In genomic region chr4:1216869-1217294, GRCh38 we compare ENCODE assay signal across 10 cellular contexts. TPM values are rescaled to one million over a fixed set of nuclear protein-coding genes. Genes with fewer than 3 reads are reported as not detected.
A peak's percentile ranks its signal among the peaks of the same experiment; 100 is the strongest.
DNase-seq lines count a peak whose midpoint lies in the region; ATAC-seq and TF ChIP-seq lines count a peak whose summit lies in the region.
"Had no signal": no experiment of that assay in that cellular context is flagged by ENCODE, and none has a peak within 500 bp of the region (broad histone marks: within the 10 kb centered on the region; RNA-seq: fewer than 3 reads in every experiment).

No MANE protein-coding gene starts in this region.

- TF ChIP-seq CTCF in CD4-positive, alpha-beta T cell (IDR thresholded peaks at IDR 0.05), result no peak
- TF ChIP-seq CTCF in Peyer's patch (IDR thresholded peaks at IDR 0.05) (peak; percentile 8 to 39 (median 26)), natural killer cell (IDR thresholded peaks at IDR 0.05) (no peak), ascending aorta (IDR thresholded peaks at IDR 0.05) (no peak)

- no peak overlapping the region for H3K27ac ChIP-seq in CD4-positive, alpha-beta T cell (ENCODE audit: low read depth, low read length)
- H3K27ac ChIP-seq in Peyer's patch (peak overlapping the region; percentile 40 to 70 (median 63)), ascending aorta (no peak overlapping the region)
- H3K27ac ChIP-seq: C4-2B had no signal

- intact Hi-C loops in CD4-positive, alpha-beta T cell (cut with DNase I, micrococcal nuclease), result loop anchor here (1.0 to 5.0 kb wide), 2 partner anchors 50 kb away; no protein-coding TSS in a partner anchor
- intact Hi-C loops in activated T-helper 2 cell treated with anti-CD3 and anti-CD28 coated beads, Interferon-gamma antibody, Interleukin-2, Interleukin-4, amounts not matched to agents 10 μg/mL and 5 μg/mL and 100 μg/mL, durations not matched to agents 14 hours and 24 hours and 36 hours (cut with micrococcal nuclease), result loop anchor here (1.0 kb wide), 1 partner anchor 15 kb away; no protein-coding TSS in a partner anchor
- intact Hi-C loops in natural killer cell (cut with micrococcal nuclease), result loop anchor here (5.0 kb wide), 1 partner anchor 50 kb away; no protein-coding TSS in a partner anchor
- intact Hi-C loops in ascending aorta (cut with DNase I), result no loop called here

- no peaks in the 10 kb centered on the region for H3K9me3 Mint-ChIP-seq in CD4-positive, alpha-beta T cell
- no peaks in the 10 kb centered on the region for H3K9me3 Mint-ChIP-seq in activated T-helper 2 cell treated with anti-CD3 and anti-CD28 coated beads, Interferon-gamma antibody, Interleukin-2, Interleukin-4, amounts not matched to agents 10 μg/mL and 5 μg/mL and 100 μg/mL, durations not matched to agents 14 hours and 24 hours and 36 hours
- no peaks in the 10 kb centered on the region for H3K9me3 Mint-ChIP-seq in natural killer cell
- H3K9me3 Mint-ChIP-seq: nephron had no signal

- ATAC-seq in CD4-positive, alpha-beta T cell (ENCODE audit: poor library complexity), result peak; percentile 99
- peak; percentile 74 to 82 (median 78) for ATAC-seq in natural killer cell

- H3K36me3 ChIP-seq in Peyer's patch (peaks cover 0 to 81% (median 0%) of the 10 kb centered on the region in 3 donors), ascending aorta (peaks cover 61 to 75% of the 10 kb centered on the region in 2 donors)

- peak overlapping the region in 2 of 4 donors; percentile 1 to 32 for H3K4me3 ChIP-seq in Peyer's patch
- H3K4me3 ChIP-seq in ascending aorta, result no peak overlapping the region

- H3K4me3 Mint-ChIP-seq in CD4-positive, alpha-beta T cell, result peak overlapping the region; percentile 27
- H3K4me3 Mint-ChIP-seq in activated T-helper 2 cell treated with anti-CD3 and anti-CD28 coated beads, Interferon-gamma antibody, Interleukin-2, Interleukin-4, amounts not matched to agents 10 μg/mL and 5 μg/mL and 100 μg/mL, durations not matched to agents 14 hours and 24 hours and 36 hours (ENCODE audit: low read depth), result peak overlapping the region; percentile 70
- H3K4me3 Mint-ChIP-seq in natural killer cell, result peak overlapping the region; percentile 89
- H3K4me3 Mint-ChIP-seq: nephron had no signal

- H3K27ac Mint-ChIP-seq in CD4-positive, alpha-beta T cell, result peak overlapping the region; percentile 74
- H3K27ac Mint-ChIP-seq in activated T-helper 2 cell treated with anti-CD3 and anti-CD28 coated beads, Interferon-gamma antibody, Interleukin-2, Interleukin-4, amounts not matched to agents 10 μg/mL and 5 μg/mL and 100 μg/mL, durations not matched to agents 14 hours and 24 hours and 36 hours, result peak overlapping the region; percentile 81
- peak overlapping the region; percentile 81 to 95 for H3K27ac Mint-ChIP-seq in natural killer cell

- no peak for TF ChIP-seq POLR2A in Peyer's patch (IDR thresholded peaks at IDR 0.05)
- no peak for TF ChIP-seq POLR2A in erythroblast (IDR thresholded peaks at IDR 0.05; ENCODE audit: low read length)

- H3K9me3 ChIP-seq in CD4-positive, alpha-beta T cell (ENCODE audit: control insufficient read depth, low read length), result no peaks in the 10 kb centered on the region
- H3K9me3 ChIP-seq in Peyer's patch, result no peaks in the 10 kb centered on the region
- H3K9me3 ChIP-seq in ascending aorta, result no peaks in the 10 kb centered on the region

- no peaks in the 10 kb centered on the region for H3K27me3 Mint-ChIP-seq in CD4-positive, alpha-beta T cell
- no peaks in the 10 kb centered on the region for H3K27me3 Mint-ChIP-seq in activated T-helper 2 cell treated with anti-CD3 and anti-CD28 coated beads, Interferon-gamma antibody, Interleukin-2, Interleukin-4, amounts not matched to agents 10 μg/mL and 5 μg/mL and 100 μg/mL, durations not matched to agents 14 hours and 24 hours and 36 hours (ENCODE audit: low read depth)
- no peaks in the 10 kb centered on the region for H3K27me3 Mint-ChIP-seq in natural killer cell (ENCODE audit: low read depth in 2 of 2)

- H3K4me1 ChIP-seq in Peyer's patch (peaks cover 6 to 38% (median 30%) of the 10 kb centered on the region in 4 donors), ascending aorta (peaks cover 0 to 3% of the 10 kb centered on the region in 2 donors)

- CTCF ChIA-PET in CD4-positive, alpha-beta T cell (lab: Charles Lee), result interaction anchor here (1.2 to 1.4 kb wide), 2 partner anchors 49 to 129 kb away, joined by 3 to 6 read pairs; no protein-coding TSS in a partner anchor

- DNase-seq in CD4-positive, alpha-beta T cell, result peak; percentile 50 to 74 (median 62)
- peak in 2 of 3 donors; percentile 79 to 87 for DNase-seq in Peyer's patch
- DNase-seq in activated T-helper 2 cell treated with anti-CD3 and anti-CD28 coated beads, Interferon-gamma antibody, Interleukin-2, Interleukin-4, amounts not matched to agents 10 μg/mL and 5 μg/mL and 100 μg/mL, durations not matched to agents 14 hours and 24 hours and 36 hours (ENCODE audit: low spot score), result peak; percentile 70
- peak; percentile 49 for DNase-seq in natural killer cell
- no peak for DNase-seq in DMS53 (lab: John Stamatoyannopoulos, UW)
- no peak for DNase-seq in ascending aorta (ENCODE audit: low spot score in 2 of 2)
- no peak for DNase-seq in erythroblast (lab: John Stamatoyannopoulos, UW)
- DNase-seq in NCI-H1105 (lab: John Stamatoyannopoulos, UW), result no peak

- peaks cover 32% of the 10 kb centered on the region for H3K4me1 Mint-ChIP-seq in CD4-positive, alpha-beta T cell (ENCODE audit: low read depth)
- H3K4me1 Mint-ChIP-seq in activated T-helper 2 cell treated with anti-CD3 and anti-CD28 coated beads, Interferon-gamma antibody, Interleukin-2, Interleukin-4, amounts not matched to agents 10 μg/mL and 5 μg/mL and 100 μg/mL, durations not matched to agents 14 hours and 24 hours and 36 hours (ENCODE audit: low read depth), result peaks cover 24% of the 10 kb centered on the region
- peaks cover 43 to 44% of the 10 kb centered on the region in 2 donors for H3K4me1 Mint-ChIP-seq in natural killer cell

- peaks cover 50% of the 10 kb centered on the region for H3K36me3 Mint-ChIP-seq in CD4-positive, alpha-beta T cell (ENCODE audit: low read depth)
- H3K36me3 Mint-ChIP-seq in activated T-helper 2 cell treated with anti-CD3 and anti-CD28 coated beads, Interferon-gamma antibody, Interleukin-2, Interleukin-4, amounts not matched to agents 10 μg/mL and 5 μg/mL and 100 μg/mL, durations not matched to agents 14 hours and 24 hours and 36 hours (ENCODE audit: low read depth), result peaks cover 52% of the 10 kb centered on the region
- peaks cover 12% of the 10 kb centered on the region for H3K36me3 Mint-ChIP-seq in natural killer cell

- POLR2A ChIA-PET in CD4-positive, alpha-beta T cell (lab: Charles Lee), result interaction anchor here (1.0 to 1.8 kb wide), 4 partner anchors 15 to 45 kb away, joined by 4 to 15 read pairs (median 7); partner anchors contain the start of genes CTBP1 and SPON2

- no peaks in the 10 kb centered on the region for H3K27me3 ChIP-seq in CD4-positive, alpha-beta T cell (ENCODE audit: control insufficient read depth, insufficient read depth, low read length)
- H3K27me3 ChIP-seq in Peyer's patch (no peaks in the 10 kb centered on the region), ascending aorta (no peaks in the 10 kb centered on the region)

RNA-seq across cellular contexts. Expression of gene CTBP1, which starts 32.0 kb away (rescaled TPM):
- total RNA-seq in CD4-positive, alpha-beta T cell, result 100 to 1,000 TPM; 132 to 148 TPM
- total RNA-seq in Peyer's patch (100 to 1,000 TPM; 245 to 371 (median 288) TPM), natural killer cell (100 to 1,000 TPM; 384 to 388 (median 388) TPM), ascending aorta (273 TPM)
- 194 and 195 TPM in 2 replicates for total RNA-seq in activated T-helper 2 cell treated with anti-CD3 and anti-CD28 coated beads, Interferon-gamma antibody, Interleukin-2, Interleukin-4, amounts not matched to agents 10 μg/mL and 5 μg/mL and 100 μg/mL, durations not matched to agents 14 hours and 24 hours and 36 hours

RNA-seq across cellular contexts. Expression of gene SPON2, which starts 44.5 kb away (rescaled TPM):
- total RNA-seq in CD4-positive, alpha-beta T cell, result 10 to 100 TPM; 12.8 to 15.7 TPM
- total RNA-seq in Peyer's patch (100 to 1,000 TPM in 3 of 4 donors, 10 to 100 TPM in 1; 64.3 to 519 (median 165) TPM), natural killer cell (1,000 to 10,000 TPM; 1,124 to 1,574 (median 1,339) TPM), ascending aorta (14.0 TPM)
- 26.1 and 26.7 TPM in 2 replicates for total RNA-seq in activated T-helper 2 cell treated with anti-CD3 and anti-CD28 coated beads, Interferon-gamma antibody, Interleukin-2, Interleukin-4, amounts not matched to agents 10 μg/mL and 5 μg/mL and 100 μg/mL, durations not matched to agents 14 hours and 24 hours and 36 hours

Comparison
In these comparisons a context has a peak if more than half of its experiments do, and no peak if none do; other contexts are left out.
1. DNase-seq: peak in CD4-positive, alpha-beta T cell (10 of 10), Peyer's patch (2 of 3), activated T-helper 2 cell treated with anti-CD3 and anti-CD28 coated beads, Interferon-gamma antibody, Interleukin-2, Interleukin-4, amounts not matched to agents 10 μg/mL and 5 μg/mL and 100 μg/mL, durations not matched to agents 14 hours and 24 hours and 36 hours (single experiment) and natural killer cell (single experiment); none in DMS53 (single experiment), ascending aorta (0 of 2), erythroblast (0 of 2) and NCI-H1105 (single experiment).
2. H3K27ac ChIP-seq: peak in Peyer's patch (4 of 4); none in CD4-positive, alpha-beta T cell (single experiment) and ascending aorta (0 of 2).
3. H3K4me3 Mint-ChIP-seq: peak in every context shown above with its lines; median percentile 89 in natural killer cell; 70 in activated T-helper 2 cell treated with anti-CD3 and anti-CD28 coated beads, Interferon-gamma antibody, Interleukin-2, Interleukin-4, amounts not matched to agents 10 μg/mL and 5 μg/mL and 100 μg/mL, durations not matched to agents 14 hours and 24 hours and 36 hours; 27 in CD4-positive, alpha-beta T cell.
4. CTCF ChIP-seq: peak in Peyer's patch (6 of 6); none in CD4-positive, alpha-beta T cell (single experiment), natural killer cell (single experiment) and ascending aorta (0 of 3).
5. Peak in every context shown above with its lines, with median percentiles within 50 percentile points of each other: H3K27ac Mint-ChIP-seq.